In genomic region chr5:122419195-122419894, GRCh38 we compare ENCODE assay signal across 32 cellular contexts.
DNase-seq lines count a peak whose midpoint lies in the region; ATAC-seq and TF ChIP-seq lines count a peak whose summit lies in the region.
"Had no signal": no experiment of that assay in that cellular context is flagged by ENCODE, and none has a peak within 500 bp of the region (broad histone marks: within the 10 kb centered on the region; RNA-seq: fewer than 3 reads in every experiment).

No MANE protein-coding gene starts in this region.

- no peaks in the 10 kb centered on the region for H3K27me3 Mint-ChIP-seq in Caco-2 (ENCODE audit: insufficient read depth, unreplicated experiment)
- H3K27me3 Mint-ChIP-seq: activated CD4-positive, alpha-beta memory T cell treated with anti-CD3 and anti-CD28 coated beads for 36 hours had no signal

- CTCF ChIA-PET in Caco-2 (lab: Charles Lee), result interaction anchor here (0.8 kb wide), 1 partner anchor 224 kb away, joined by 5 read pairs; no protein-coding TSS in a partner anchor

- POLR2A ChIA-PET in Caco-2 (lab: Charles Lee), result no interaction called here

- H3K4me1 ChIP-seq in Caco-2, result peaks cover 14% of the 10 kb centered on the region
- H3K4me1 ChIP-seq: parathyroid adenoma, right atrium auricular region, thyroid gland had no signal

- ATAC-seq in GM19455 (IDR thresholded peaks at IDR 0.05; ENCODE audit: unreplicated experiment) (no peak), GM21528 (IDR thresholded peaks at IDR 0.05; ENCODE audit: low FRiP score, unreplicated experiment) (no peak)
- ATAC-seq: activated T-cell treated with anti-CD3 and anti-CD28 coated beads, Interleukin-2, amount 50 U/mL, for 72 hours; GM12878; left lobe of liver; Panc1 had no signal

- H3K36me3 Mint-ChIP-seq in Caco-2 (ENCODE audit: insufficient read depth, unreplicated experiment), result no peaks in the 10 kb centered on the region
- H3K36me3 Mint-ChIP-seq: activated CD4-positive, alpha-beta memory T cell treated with anti-CD3 and anti-CD28 coated beads for 36 hours; CD4-positive, alpha-beta memory T cell; IgD-negative memory B cell had no signal

- no peak overlapping the region for H3K4me3 Mint-ChIP-seq in Caco-2 (ENCODE audit: unreplicated experiment)
- H3K4me3 Mint-ChIP-seq: activated CD4-positive, alpha-beta memory T cell treated with anti-CD3 and anti-CD28 coated beads for 36 hours; activated T-cell treated with anti-CD3 and anti-CD28 coated beads, Interleukin-2, amount 50 U/mL, for 72 hours; B cell; CD4-positive, alpha-beta memory T cell; IgD-negative memory B cell; T-helper 2 cell treated with Interferon-gamma antibody and Interleukin-4, amounts not matched to agents 5 μg/mL and 100 μg/mL, for 36 hours had no signal

- no peaks in the 10 kb centered on the region for H3K9me3 Mint-ChIP-seq in Caco-2 (ENCODE audit: unreplicated experiment)
- H3K9me3 Mint-ChIP-seq: activated CD4-positive, alpha-beta memory T cell treated with anti-CD3 and anti-CD28 coated beads for 36 hours; activated T-cell treated with anti-CD3 and anti-CD28 coated beads, Interleukin-2, amount 50 U/mL, for 72 hours; IgD-negative memory B cell; T-helper 2 cell treated with Interferon-gamma antibody and Interleukin-4, amounts not matched to agents 5 μg/mL and 100 μg/mL, for 36 hours had no signal

- no peaks in the 10 kb centered on the region for H3K27me3 ChIP-seq in Caco-2 (replicated peaks; ENCODE audit: control insufficient read depth, insufficient read depth, low read length)
- H3K27me3 ChIP-seq: right atrium auricular region, thyroid gland had no signal

- peak; percentile 39 to 40 for DNase-seq in Caco-2
- DNase-seq in HT-29 (ENCODE audit: low spot score), result peak; percentile 31
- DNase-seq in NCI-H2227 treated with DMSO at 0.1 percent for 48 hours (lab: John Stamatoyannopoulos, UW), result peak; percentile 75
- peak; percentile 13 for DNase-seq in fibroblast of villous mesenchyme (ENCODE audit: low read depth)
- no peak for DNase-seq in NCI-H1105 (lab: John Stamatoyannopoulos, UW)
- DNase-seq: ACHN; activated CD4-positive, alpha-beta memory T cell treated with anti-CD3 and anti-CD28 coated beads for 36 hours; activated CD4-positive, CD25-positive, alpha-beta regulatory T cell treated with anti-CD3 and anti-CD28 coated beads, Interleukin-2, amount 50 U/mL, for 72 hours; activated naive CD4-positive, alpha-beta T cell treated with Interleukin-2 at 50 U/mL for 16 hours; activated T-cell treated with anti-CD3 and anti-CD28 coated beads, Interleukin-2, amount 50 U/mL, for 72 hours; CD4-positive, alpha-beta memory T cell; central memory CD4-positive, alpha-beta T cell; cortex of kidney; effector memory CD4-positive, alpha-beta T cell; glutamatergic neuron; mesenchymal stem cell; NCI-H2081 treated with DMSO at 0.1 percent for 48 hours; Right ventricle myocardium superior; stimulated activated CD4-positive, alpha-beta T cell treated with anti-CD3 and anti-CD28 coated beads, Interleukin-12 subunit alpha, Interleukin-12 subunit beta, amount 100 ng/mL, for 4 hours; stimulated activated CD4-positive, alpha-beta T cell treated with anti-CD3 and anti-CD28 coated beads, Interleukin-2, amount 100 ng/mL, for 48 hours; thyroid gland had no signal

- H3K27ac Mint-ChIP-seq in Caco-2 (ENCODE audit: unreplicated experiment), result no peak overlapping the region
- H3K27ac Mint-ChIP-seq: activated CD4-positive, alpha-beta memory T cell treated with anti-CD3 and anti-CD28 coated beads for 36 hours; activated T-cell treated with anti-CD3 and anti-CD28 coated beads, Interleukin-2, amount 50 U/mL, for 72 hours; B cell; CD4-positive, alpha-beta memory T cell; IgD-negative memory B cell; T-helper 2 cell treated with Interferon-gamma antibody and Interleukin-4, amounts not matched to agents 5 μg/mL and 100 μg/mL, for 36 hours had no signal

- no TSS peak for BruUV-seq in Caco-2 (replicated peaks; lab: Mats Ljungman, UMichigan)

- TF ChIP-seq CTCF in Caco-2 (IDR thresholded peaks at IDR 0.05; ENCODE audit: insufficient read depth in 1 of 2, low read depth in 1 of 2, low read length in 1 of 2, severe bottlenecking in 1 of 2, unreplicated experiment in 1 of 2), result no peak
- no peak for TF ChIP-seq CTCF in fibroblast of villous mesenchyme (IDR thresholded peaks at IDR 0.05; ENCODE audit: insufficient read depth, low read depth, low read length)

- no peaks in the 10 kb centered on the region for H3K36me3 ChIP-seq in Caco-2 (ENCODE audit: control insufficient read depth, insufficient read depth, low read length)
- H3K36me3 ChIP-seq: HAP-1, right atrium auricular region, thyroid gland had no signal

- peaks cover 9% of the 10 kb centered on the region for H3K4me1 Mint-ChIP-seq in Caco-2 (ENCODE audit: low read depth, unreplicated experiment)
- H3K4me1 Mint-ChIP-seq: B cell; CD4-positive, alpha-beta memory T cell; IgD-negative memory B cell had no signal

- H3K9me3 ChIP-seq in Caco-2, result no peaks in the 10 kb centered on the region
- H3K9me3 ChIP-seq: HAP-1, right atrium auricular region, thyroid gland had no signal

- no peak overlapping the region for H3K4me3 ChIP-seq in Caco-2 (ENCODE audit: low read depth, low read length)
- H3K4me3 ChIP-seq in fibroblast of villous mesenchyme (ENCODE audit: low read depth, low read length), result no peak overlapping the region
- H3K4me3 ChIP-seq: GM12878, HAP-1, right atrium auricular region, thyroid gland had no signal

- intact Hi-C loops in Caco-2 (cut with micrococcal nuclease; ENCODE audit: unreplicated experiment), result loop anchor here (5.0 kb wide), 1 partner anchor 107 kb away; the partner anchor contains the start of gene SNCAIP
